Comparison of ENCODE assay signal across 7 cellular contexts in genomic region chr2:43228782-43229659, GRCh38. TPM values are rescaled to one million over a fixed set of nuclear protein-coding genes. Genes with fewer than 3 reads are reported as not detected.
DNase-seq lines count a peak whose midpoint lies in the region; ATAC-seq, FAIRE-seq and TF ChIP-seq lines count a peak whose summit lies in the region.

No MANE protein-coding gene starts in this region.

- H3K4me1 Mint-ChIP-seq in T-helper 2 cell treated with Interferon-gamma antibody and Interleukin-4, amounts not matched to agents 5 μg/mL and 100 μg/mL, for 36 hours (ENCODE audit: low read depth): peaks cover 21% of the 10 kb centered on the region

- no peak for ATAC-seq in HG02610 (IDR thresholded peaks at IDR 0.05; ENCODE audit: unreplicated experiment)

- H3K27ac ChIP-seq in fibroblast of lung (ENCODE audit: insufficient read depth, low read length): peak overlapping the region; percentile 88
- H3K27ac ChIP-seq in small intestine (ENCODE audit: low read depth in 1 of 2, low read length in 1 of 2): peak overlapping the region; percentile 98 to 100
- no peak overlapping the region for H3K27ac ChIP-seq in smooth muscle cell (ENCODE audit: low read depth)

- H3K36me3 Mint-ChIP-seq in T-helper 2 cell treated with Interferon-gamma antibody and Interleukin-4, amounts not matched to agents 5 μg/mL and 100 μg/mL, for 36 hours (ENCODE audit: low read depth): peaks cover 23% of the 10 kb centered on the region

- H3F3A ChIP-seq in smooth muscle cell (ENCODE audit: low read depth): peaks cover 8% of the 10 kb centered on the region

- peaks cover 6% of the 10 kb centered on the region for H3K36me3 ChIP-seq in fibroblast of lung (ENCODE audit: control insufficient read depth, insufficient read depth, low read length)
- peaks cover 10 to 13% of the 10 kb centered on the region in 2 donors for H3K36me3 ChIP-seq in small intestine (ENCODE audit: control insufficient read depth in 2 of 2, insufficient read depth in 2 of 2, low read length in 2 of 2)
- H3K36me3 ChIP-seq in smooth muscle cell (ENCODE audit: low read depth): no peaks in the 10 kb centered on the region

- H3K9me3 ChIP-seq in fibroblast of lung (ENCODE audit: control insufficient read depth, insufficient read depth, low read depth, low read length): no peaks in the 10 kb centered on the region
- H3K9me3 ChIP-seq in small intestine (ENCODE audit: control insufficient read depth, low read depth): no peaks in the 10 kb centered on the region
- H3K9me3 ChIP-seq in smooth muscle cell (replicated peaks; ENCODE audit: low read depth): no peaks in the 10 kb centered on the region

- H3K4me3 ChIP-seq in fibroblast of lung (replicated peaks in 1 of 4; ENCODE audit: control extremely low read depth in 1 of 4, insufficient read depth in 1 of 4, low read depth in 3 of 4, low read length in 4 of 4) (no peak overlapping the region), small intestine (ENCODE audit: low read depth in 1 of 2, low read length in 2 of 2) (no peak overlapping the region), smooth muscle cell (no peak overlapping the region)

- H3K79me2 ChIP-seq in fibroblast of lung (ENCODE audit: control insufficient read depth, insufficient read depth, low read length) (peaks cover 22% of the 10 kb centered on the region), smooth muscle cell (ENCODE audit: low read depth) (peaks cover 20% of the 10 kb centered on the region)

- H4K20me1 ChIP-seq in fibroblast of lung (ENCODE audit: control insufficient read depth, extremely low read depth, insufficient read depth, low read length): peaks cover 2% of the 10 kb centered on the region
- peaks cover 19% of the 10 kb centered on the region for H4K20me1 ChIP-seq in smooth muscle cell (ENCODE audit: low read depth)

- H2AFZ ChIP-seq in fibroblast of lung (ENCODE audit: low read length) (no peak overlapping the region), smooth muscle cell (ENCODE audit: low read depth) (no peak overlapping the region)

- TF ChIP-seq CTCF in fibroblast of lung (conservative IDR thresholded peaks at IDR 0.05 in 1 of 2, IDR thresholded peaks at IDR 0.05 in 1 of 2; ENCODE audit: low read depth in 1 of 2, low read length in 2 of 2) (no peak), smooth muscle cell (IDR thresholded peaks at IDR 0.05; ENCODE audit: borderline replicate concordance, insufficient read depth, poor library complexity, severe bottlenecking) (no peak)

- WGBS in small intestine, 3 donors: 30 to 33% (median 31%) methylated on average over 6 of the region's 6 CpGs
- 58% methylated on average over 6 of the region's 6 CpGs for WGBS in smooth muscle cell (ENCODE audit: low lambda C conversion rate)

- no peak overlapping the region for H3K4me2 ChIP-seq in fibroblast of lung (ENCODE audit: extremely low read depth, insufficient read depth, low read length)
- no peak overlapping the region for H3K4me2 ChIP-seq in smooth muscle cell

- H3K9ac ChIP-seq in fibroblast of lung (ENCODE audit: insufficient read depth, low read length) (no peak overlapping the region), smooth muscle cell (ENCODE audit: low read depth) (no peak overlapping the region)

- FAIRE-seq in small intestine (lab: Jason Lieb, UNC): no peak

- DNase-seq in HCEC 1CT: peak; percentile 1
- no peak for DNase-seq in T-helper 2 cell treated with Interferon-gamma antibody and Interleukin-4, amounts not matched to agents 5 μg/mL and 100 μg/mL, for 36 hours (ENCODE audit: low spot score)
- peak in 1 of 2 donors; percentile 53 for DNase-seq in fibroblast of lung (ENCODE audit: low read depth in 2 of 2)
- DNase-seq in small intestine: no peak
- DNase-seq in NCI-H2227 (lab: John Stamatoyannopoulos, UW; ENCODE audit: unreplicated experiment): no peak
- no peak for DNase-seq in smooth muscle cell (lab: John Stamatoyannopoulos, UW; ENCODE audit: unreplicated experiment)

- peak overlapping the region; percentile 77 for H3K4me3 Mint-ChIP-seq in T-helper 2 cell treated with Interferon-gamma antibody and Interleukin-4, amounts not matched to agents 5 μg/mL and 100 μg/mL, for 36 hours

- peaks cover 15% of the 10 kb centered on the region for H3K4me1 ChIP-seq in fibroblast of lung (ENCODE audit: control insufficient read depth, extremely low read depth, insufficient read depth, low read length)
- H3K4me1 ChIP-seq in small intestine (ENCODE audit: control insufficient read depth in 2 of 2, insufficient read depth in 1 of 2, low read depth in 1 of 2, low read length in 1 of 2): peaks cover 3 to 5% of the 10 kb centered on the region in 2 donors
- peaks cover 7% of the 10 kb centered on the region for H3K4me1 ChIP-seq in smooth muscle cell (ENCODE audit: low read depth)

- H3K9me3 Mint-ChIP-seq in T-helper 2 cell treated with Interferon-gamma antibody and Interleukin-4, amounts not matched to agents 5 μg/mL and 100 μg/mL, for 36 hours: no peaks in the 10 kb centered on the region

- H3K27me3 Mint-ChIP-seq in T-helper 2 cell treated with Interferon-gamma antibody and Interleukin-4, amounts not matched to agents 5 μg/mL and 100 μg/mL, for 36 hours (ENCODE audit: low read depth): no peaks in the 10 kb centered on the region

- H3K27ac Mint-ChIP-seq in T-helper 2 cell treated with Interferon-gamma antibody and Interleukin-4, amounts not matched to agents 5 μg/mL and 100 μg/mL, for 36 hours: peak overlapping the region; percentile 63

- H3K27me3 ChIP-seq in fibroblast of lung (ENCODE audit: control insufficient read depth, insufficient read depth, low read length) (no peaks in the 10 kb centered on the region), small intestine (ENCODE audit: control insufficient read depth in 2 of 2, insufficient read depth in 2 of 2, low read length in 2 of 2) (no peaks in the 10 kb centered on the region), smooth muscle cell (ENCODE audit: low read depth) (no peaks in the 10 kb centered on the region)

RNA-seq across cellular contexts. Expression of gene ZFP36L2, which starts 2.6 kb away (rescaled TPM):
- total RNA-seq in fibroblast of lung: 11.6 and 16.7 TPM in 2 replicates
- 26.7 and 29.6 TPM in 2 replicates for polyA plus RNA-seq in fibroblast of lung
- 84.1 and 85.5 TPM in 2 replicates for polyA plus RNA-seq in fibroblast of lung (2012)
- polyA minus RNA-seq in fibroblast of lung (ENCODE audit: low replicate concordance): 6.7 and 10.0 TPM in 2 replicates
- polyA plus RNA-seq in small intestine: 10 to 100 TPM; 62.1 to 98.9 (median 98.8) TPM
- total RNA-seq in smooth muscle cell: 7.1 and 8.2 TPM in 2 replicates
- polyA plus RNA-seq in smooth muscle cell: 25.8 and 29.4 TPM in 2 replicates
